8 cellular contexts compared by ENCODE assay signal in the genomic region with DNA sequence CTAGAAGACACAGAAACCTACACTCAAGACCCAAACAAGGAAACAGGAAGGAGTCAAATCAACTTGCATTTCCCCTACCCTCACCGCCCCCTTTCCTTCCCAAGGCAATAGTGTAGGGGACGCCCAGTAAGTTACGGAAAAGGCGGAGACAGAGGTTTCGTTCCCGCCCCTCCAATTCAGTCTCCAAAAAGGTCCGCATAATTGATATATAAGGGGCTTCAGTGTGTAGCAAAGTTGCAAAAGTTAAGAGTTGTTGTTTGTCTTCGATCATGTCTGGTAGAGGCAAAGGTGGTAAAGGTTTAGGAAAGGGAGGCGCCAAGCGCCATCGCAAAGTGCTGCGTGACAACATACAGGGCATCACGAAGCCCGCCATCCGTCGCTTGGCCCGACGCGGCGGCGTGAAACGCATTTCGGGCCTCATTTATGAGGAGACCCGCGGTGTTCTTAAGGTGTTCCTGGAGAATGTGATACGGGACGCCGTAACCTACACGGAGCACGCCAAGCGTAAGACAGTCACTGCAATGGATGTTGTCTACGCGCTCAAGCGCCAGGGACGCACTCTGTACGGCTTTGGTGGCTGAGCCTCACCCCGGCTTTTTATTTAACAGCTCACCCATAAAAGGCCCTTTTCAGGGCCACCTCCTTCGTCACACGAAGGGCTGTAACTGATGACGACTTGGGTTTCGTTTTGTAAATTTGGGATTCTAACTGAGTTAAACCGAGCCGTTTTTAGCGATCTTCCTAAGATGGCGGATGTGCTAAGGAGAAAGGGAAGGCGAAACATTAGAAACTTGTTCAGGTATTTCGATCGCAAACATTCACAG.
DNase-seq lines count a peak whose midpoint lies in the region; ATAC-seq, FAIRE-seq and TF ChIP-seq lines count a peak whose summit lies in the region.

No MANE protein-coding gene starts in this region.

- H3K4ac ChIP-seq in trophoblast cell (ENCODE audit: low read depth, low read length), result peak overlapping the region; percentile 20

- H2BK120ac ChIP-seq in trophoblast cell (ENCODE audit: insufficient read depth, low read length, poor library complexity), result peak overlapping the region; percentile 90

- no CpG with 5 or more reads among the region's 48 CpGs for WGBS in trophoblast cell (ENCODE audit: extremely low coverage, insufficient coverage, insufficient read length)

- no peaks in the 10 kb centered on the region for H3K36me3 Mint-ChIP-seq in activated T-cell treated with anti-CD3 and anti-CD28 coated beads, Interleukin-2, amount 50 U/mL, for 4 hours (ENCODE audit: insufficient read depth)

- FAIRE-seq in HTR-8/SVneo (lab: Jason Lieb, UNC) (peak; percentile 36), urothelium cell line (lab: Jason Lieb, UNC) (no peak)

- peaks cover 0 to 6% of the 10 kb centered on the region in 2 experiments for H3K4me1 ChIP-seq in trophoblast cell (ENCODE audit: control insufficient read depth in 1 of 2, insufficient read depth in 2 of 2, low read length in 2 of 2)

- H3K4me3 Mint-ChIP-seq in activated T-cell treated with anti-CD3 and anti-CD28 coated beads, Interleukin-2, amount 50 U/mL, for 4 hours, result peak overlapping the region; percentile 80

- H3K14ac ChIP-seq in trophoblast cell (ENCODE audit: low read length), result peak overlapping the region; percentile 91

- no peaks in the 10 kb centered on the region for H3K36me3 ChIP-seq in trophoblast cell (ENCODE audit: control insufficient read depth in 1 of 2, insufficient read depth in 2 of 2, low read length in 2 of 2)

- H3K4me1 Mint-ChIP-seq in activated T-cell treated with anti-CD3 and anti-CD28 coated beads, Interleukin-2, amount 50 U/mL, for 4 hours (ENCODE audit: low read depth), result peaks cover 19% of the 10 kb centered on the region

- peak overlapping the region; percentile 84 for H4K91ac ChIP-seq in trophoblast cell (ENCODE audit: low read depth, low read length)

- H4K8ac ChIP-seq in trophoblast cell (ENCODE audit: low read depth, low read length), result peak overlapping the region; percentile 95

- TF ChIP-seq CTCF in AG10803 (conservative IDR thresholded peaks at IDR 0.05; ENCODE audit: low read length) (no peak), fibroblast of the aortic adventitia (IDR thresholded peaks at IDR 0.05; ENCODE audit: insufficient read depth, low read length) (no peak)

- no peaks in the 10 kb centered on the region for H3K27me3 Mint-ChIP-seq in activated T-cell treated with anti-CD3 and anti-CD28 coated beads, Interleukin-2, amount 50 U/mL, for 4 hours (ENCODE audit: low read depth)

- H2BK5ac ChIP-seq in trophoblast cell (ENCODE audit: low read depth, low read length, poor library complexity), result peak overlapping the region; percentile 87

- H3K4me2 ChIP-seq in trophoblast cell (ENCODE audit: low read length), result peak overlapping the region; percentile 67

- H3K18ac ChIP-seq in trophoblast cell (ENCODE audit: low read length), result peak overlapping the region; percentile 95

- no peaks in the 10 kb centered on the region for H3K27me3 ChIP-seq in trophoblast cell (ENCODE audit: insufficient read depth, low read length)

- H2AK5ac ChIP-seq in trophoblast cell (ENCODE audit: low read length), result peak overlapping the region; percentile 87

- H3K4me3 ChIP-seq in AG10803 (ENCODE audit: low read length) (peak overlapping the region; percentile 63), fibroblast of the aortic adventitia (ENCODE audit: low read depth, low read length) (peak overlapping the region; percentile 66), trophoblast cell (ENCODE audit: low read depth, low read length) (peak overlapping the region; percentile 78)

- H4K12ac ChIP-seq in trophoblast cell (ENCODE audit: low read depth, low read length), result peak overlapping the region; percentile 83

- peak overlapping the region; percentile 82 for H3K27ac ChIP-seq in trophoblast cell (ENCODE audit: low read depth, low read length)

- peak overlapping the region; percentile 74 for H3K9ac ChIP-seq in trophoblast cell (ENCODE audit: low read length)

- H3K9me3 Mint-ChIP-seq in activated T-cell treated with anti-CD3 and anti-CD28 coated beads, Interleukin-2, amount 50 U/mL, for 4 hours, result peaks cover 5% of the 10 kb centered on the region

- ATAC-seq in GM19372 (IDR thresholded peaks at IDR 0.05; ENCODE audit: low read depth, unreplicated experiment), result peak; percentile 59
- ATAC-seq in activated T-cell treated with anti-CD3 and anti-CD28 coated beads, Interleukin-2, amount 50 U/mL, for 4 hours, result peak; percentile 77 to 87

- H3K79me1 ChIP-seq in trophoblast cell (ENCODE audit: low read length), result peaks cover 14% of the 10 kb centered on the region

- peak overlapping the region; percentile 50 for H2AFZ ChIP-seq in trophoblast cell (ENCODE audit: insufficient read depth, low read length, poor library complexity)

- H3K9me3 ChIP-seq in trophoblast cell (ENCODE audit: insufficient read depth, low read depth, low read length), result no peaks in the 10 kb centered on the region

- no peak overlapping the region for H3K23ac ChIP-seq in trophoblast cell (ENCODE audit: low read length)

- peak overlapping the region; percentile 45 for H2BK12ac ChIP-seq in trophoblast cell (ENCODE audit: low read length)

- H3K79me2 ChIP-seq in trophoblast cell (ENCODE audit: control insufficient read depth, insufficient read depth, low read length, poor library complexity), result peaks cover 3% of the 10 kb centered on the region

- DNase-seq in AG10803 (ENCODE audit: low read depth) (peak; percentile 87), HTR-8/SVneo (ENCODE audit: insufficient read length, low spot score) (peak; percentile 81), fibroblast of the aortic adventitia (ENCODE audit: low read depth) (peak; percentile 75), trophoblast cell (peak; percentile 65 to 84), urothelium cell line (ENCODE audit: low spot score) (no peak), NCI-H1694 (lab: John Stamatoyannopoulos, UW) (no peak)
- peak; percentile 44 for DNase-seq in activated T-cell treated with anti-CD3 and anti-CD28 coated beads, Interleukin-2, amount 50 U/mL, for 4 hours

Comparison
In these comparisons a context has a peak if more than half of its experiments do, and no peak if none do; other contexts are left out.
1. DNase-seq: peak in AG10803 (single experiment), HTR-8/SVneo (single experiment), activated T-cell treated with anti-CD3 and anti-CD28 coated beads, Interleukin-2, amount 50 U/mL, for 4 hours (single experiment), fibroblast of the aortic adventitia (single experiment) and trophoblast cell (2 of 2); none in urothelium cell line (single experiment) and NCI-H1694 (single experiment).
2. Peak in every context shown above with its lines, with median percentiles within 50 percentile points of each other: H3K4me3 ChIP-seq.